9 cellular contexts compared by ENCODE assay signal in the genomic region with DNA sequence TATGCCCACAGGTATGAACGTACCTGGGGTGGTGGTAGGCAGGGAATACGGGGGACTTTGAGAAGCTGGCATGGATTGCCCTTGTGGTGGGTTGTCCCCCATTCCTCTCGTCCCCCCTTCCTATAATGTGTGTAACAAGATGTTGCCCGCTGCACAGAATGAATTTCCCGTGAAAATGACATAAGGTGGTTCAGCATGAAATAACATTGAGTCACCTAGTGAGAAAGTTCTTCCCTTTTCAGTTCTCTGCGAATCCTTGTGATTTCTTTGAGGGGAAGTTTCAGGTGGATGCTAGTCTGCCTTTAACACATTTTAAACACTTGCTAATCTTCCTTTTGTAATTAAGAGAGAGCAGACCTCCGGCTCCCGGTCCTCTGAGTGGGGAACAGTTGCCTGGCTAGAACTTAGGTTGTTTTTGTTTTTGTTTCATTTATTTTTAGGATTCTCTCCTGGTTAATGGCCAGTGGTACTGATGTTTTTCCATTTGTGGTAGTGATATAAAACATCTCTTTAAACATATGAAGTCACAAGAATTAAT. TPM values are rescaled to one million over a fixed set of nuclear protein-coding genes. Genes with fewer than 3 reads are reported as not detected.
A peak's percentile ranks its signal among the peaks of the same experiment; 100 is the strongest.
DNase-seq lines count a peak whose midpoint lies in the region; ATAC-seq, FAIRE-seq and TF ChIP-seq lines count a peak whose summit lies in the region.
"Had no signal": no experiment of that assay in that cellular context is flagged by ENCODE, and none has a peak within 500 bp of the region (broad histone marks: within the 10 kb centered on the region; RNA-seq: fewer than 3 reads in every experiment).

No MANE protein-coding gene starts in this region.

- H3F3A ChIP-seq in Loucy (ENCODE audit: low read depth), result peaks cover 11% of the 10 kb centered on the region

- H3K9me2 ChIP-seq in Loucy (replicated peaks; ENCODE audit: low read depth, low read length), result no peaks in the 10 kb centered on the region

- POLR2A ChIA-PET in CD8-positive, alpha-beta memory T cell (lab: Charles Lee), result no interaction called here
- POLR2A ChIA-PET in A673 (lab: Charles Lee; ENCODE audit: low non-redundant PET), result no interaction called here

- CTCF ChIA-PET in CD8-positive, alpha-beta memory T cell (lab: Charles Lee), result no interaction called here
- CTCF ChIA-PET in A673 (lab: Charles Lee), result no interaction called here

- peaks cover 88% of the 10 kb centered on the region for H3K79me2 ChIP-seq in Loucy (ENCODE audit: insufficient read depth, low read length)

- TF ChIP-seq CTCF in Loucy (conservative IDR thresholded peaks at IDR 0.05; ENCODE audit: low read length), result no peak
- no peak for TF ChIP-seq CTCF in nephron progenitor cell (IDR thresholded peaks at IDR 0.05)
- no peak for TF ChIP-seq CTCF in A673 (conservative IDR thresholded peaks at IDR 0.05; ENCODE audit: low read depth, low read length)
- no peak for TF ChIP-seq CTCF in mucosa of descending colon (IDR thresholded peaks at IDR 0.05)

- H3K27me3 Mint-ChIP-seq in CD8-positive, alpha-beta memory T cell, result peaks cover 14 to 15% of the 10 kb centered on the region in 2 donors
- H3K27me3 Mint-ChIP-seq in nephron progenitor cell (ENCODE audit: low read depth, poor library complexity), result peaks cover 78% of the 10 kb centered on the region

- peak overlapping the region; percentile 95 for H3K9ac ChIP-seq in Loucy (ENCODE audit: low read depth, low read length, poor library complexity, severe bottlenecking)

- peaks cover 31 to 52% (median 45%) of the 10 kb centered on the region in 3 donors for H3K4me1 Mint-ChIP-seq in CD8-positive, alpha-beta memory T cell
- peaks cover 11% of the 10 kb centered on the region for H3K4me1 Mint-ChIP-seq in nephron progenitor cell

- no peak overlapping the region for H3K27ac ChIP-seq in CD8-positive, alpha-beta memory T cell (ENCODE audit: low read depth, low read length)
- H3K27ac ChIP-seq in A673 (ENCODE audit: low read depth, low read length, poor library complexity, severe bottlenecking), result no peak overlapping the region

- no peak overlapping the region for H2AFZ ChIP-seq in Loucy (ENCODE audit: low read length)

- H3K27ac Mint-ChIP-seq in CD8-positive, alpha-beta memory T cell, result no peak overlapping the region
- H3K27ac Mint-ChIP-seq in nephron progenitor cell, result no peak overlapping the region

- no peaks in the 10 kb centered on the region for H3K36me3 ChIP-seq in CD8-positive, alpha-beta memory T cell (ENCODE audit: insufficient read depth, low read length)
- H3K36me3 ChIP-seq in Loucy (ENCODE audit: insufficient read depth, low read length), result peaks cover 4% of the 10 kb centered on the region; the same call in 1 of the 2 replicates
- no peaks in the 10 kb centered on the region for H3K36me3 ChIP-seq in A673 (ENCODE audit: insufficient read depth, low read length, poor library complexity, severe bottlenecking)
- no peaks in the 10 kb centered on the region for H3K36me3 ChIP-seq in mucosa of descending colon (ENCODE audit: low read depth)

- FAIRE-seq in endometrium (lab: Jason Lieb, UNC), result peak; percentile 53

- DNase-seq in CD8-positive, alpha-beta memory T cell, result no peak
- DNase-seq in nephron progenitor cell (no peak), A673 (ENCODE audit: low spot score) (no peak), putamen (ENCODE audit: low spot score) (no peak), mucosa of descending colon (no peak)
- DNase-seq: NCI-H524 treated with DMSO at 0.1 percent for 48 hours had no signal

- ATAC-seq in HG03439 (IDR thresholded peaks at IDR 0.05; ENCODE audit: unreplicated experiment), result no peak
- no peak for ATAC-seq in mucosa of descending colon

- peaks cover 60% of the 10 kb centered on the region for H4K20me1 ChIP-seq in Loucy (ENCODE audit: insufficient read depth, low read length, poor library complexity, severe bottlenecking)

- H3K9me3 Mint-ChIP-seq in CD8-positive, alpha-beta memory T cell, result no peaks in the 10 kb centered on the region
- H3K9me3 Mint-ChIP-seq in nephron progenitor cell, result peaks cover 6% of the 10 kb centered on the region

- no peaks in the 10 kb centered on the region for H3K9me3 ChIP-seq in CD8-positive, alpha-beta memory T cell (ENCODE audit: low read length)
- H3K9me3 ChIP-seq in Loucy (ENCODE audit: insufficient read depth, low read depth, low read length) (no peaks in the 10 kb centered on the region), A673 (ENCODE audit: low read depth, low read length, poor library complexity, severe bottlenecking) (no peaks in the 10 kb centered on the region), mucosa of descending colon (no peaks in the 10 kb centered on the region)

- H3K4me3 Mint-ChIP-seq in CD8-positive, alpha-beta memory T cell, result peak overlapping the region; percentile 76 to 85 (median 79)
- peak overlapping the region; percentile 84 for H3K4me3 Mint-ChIP-seq in nephron progenitor cell

- H3K4me3 ChIP-seq in CD8-positive, alpha-beta memory T cell (ENCODE audit: low read length), result no peak overlapping the region
- H3K4me3 ChIP-seq in Loucy (ENCODE audit: low read length, poor library complexity, severe bottlenecking), result peak overlapping the region; percentile 95
- H3K4me3 ChIP-seq in A673 (ENCODE audit: low read depth, low read length, poor library complexity, severe bottlenecking), result no peak overlapping the region
- no peak overlapping the region for H3K4me3 ChIP-seq in mucosa of descending colon

- H3K4me1 ChIP-seq in CD8-positive, alpha-beta memory T cell (ENCODE audit: insufficient read depth, low read length), result peaks cover 12% of the 10 kb centered on the region
- H3K4me1 ChIP-seq in Loucy (ENCODE audit: insufficient read depth, low read length, poor library complexity, severe bottlenecking) (peaks cover 63% of the 10 kb centered on the region), A673 (ENCODE audit: insufficient read depth, low read length, poor library complexity, severe bottlenecking) (peaks cover 4% of the 10 kb centered on the region), mucosa of descending colon (ENCODE audit: low read depth) (peaks cover 18% of the 10 kb centered on the region)

- peaks cover 4 to 10% (median 8%) of the 10 kb centered on the region in 3 donors for H3K36me3 Mint-ChIP-seq in CD8-positive, alpha-beta memory T cell
- no peaks in the 10 kb centered on the region for H3K36me3 Mint-ChIP-seq in nephron progenitor cell (ENCODE audit: low read depth)

- H3K27me3 ChIP-seq in CD8-positive, alpha-beta memory T cell (ENCODE audit: insufficient read depth, low read length, poor library complexity, severe bottlenecking), result peaks cover 9% of the 10 kb centered on the region
- H3K27me3 ChIP-seq in Loucy (ENCODE audit: insufficient read depth, low read length, poor library complexity, severe bottlenecking) (no peaks in the 10 kb centered on the region), A673 (replicated peaks; ENCODE audit: insufficient read depth, low read depth, low read length, poor library complexity) (peaks cover 65% of the 10 kb centered on the region)

- no TSS peak for BruUV-seq in A673 (replicated peaks; lab: Mats Ljungman, UMichigan)

- peak overlapping the region; percentile 92 for H3K4me2 ChIP-seq in Loucy (ENCODE audit: low read depth, low read length, poor library complexity, severe bottlenecking)

- intact Hi-C loops in A673 (cut with micrococcal nuclease; ENCODE audit: unreplicated experiment), result no loop called here
- intact Hi-C loops in mucosa of descending colon (cut with DNase I, micrococcal nuclease), result no loop called here

RNA-seq across cellular contexts. Expression of a gene that starts 58.9 kb away (rescaled TPM):
- total RNA-seq in CD8-positive, alpha-beta memory T cell, result 1 to 10 TPM; 1.2 to 1.4 TPM
- 6.3 TPM for polyA plus RNA-seq in CD8-positive, alpha-beta memory T cell
- 0.04 and 0.06 TPM in 2 replicates for total RNA-seq in A673 (2021)
- 10 to 100 TPM; 26.6 to 45.3 (median 43.3) TPM for total RNA-seq in mucosa of descending colon

Comparison
In these comparisons a context has a peak if more than half of its experiments do, and no peak if none do; other contexts are left out.
1. RNA of a gene that starts 58.9 kb away (total RNA-seq): 26.6 to 45.3 TPM in mucosa of descending colon; 1.2 to 1.4 TPM in CD8-positive, alpha-beta memory T cell and 0.04 to 0.06 TPM in A673; every median in the first group is over 10 times any median in the second.